21 cellular contexts compared by ENCODE assay signal in the genomic region with DNA sequence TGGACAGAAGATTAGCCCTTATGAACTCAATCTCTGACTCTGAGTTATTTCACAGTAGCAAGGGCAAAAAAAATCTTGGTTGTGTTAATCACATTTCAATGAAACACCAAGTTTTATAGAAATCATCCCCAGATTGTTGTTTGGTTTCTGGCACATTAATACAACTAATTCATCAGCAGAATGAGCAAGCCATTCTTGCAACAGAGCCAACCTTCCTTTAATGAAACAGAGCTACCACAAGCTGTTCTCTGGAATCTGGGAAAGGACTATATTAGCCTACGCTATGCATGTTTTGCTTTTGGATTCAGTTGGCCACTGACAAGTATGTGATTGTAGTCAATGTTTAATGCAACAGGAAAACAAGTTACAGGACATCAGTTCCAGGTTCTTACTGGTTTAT. TPM values are rescaled to one million over a fixed set of nuclear protein-coding genes. Genes with fewer than 3 reads are reported as not detected.
DNase-seq lines count a peak whose midpoint lies in the region; ATAC-seq, FAIRE-seq and TF ChIP-seq lines count a peak whose summit lies in the region.
"Had no signal": no experiment of that assay in that cellular context is flagged by ENCODE, and none has a peak within 500 bp of the region (broad histone marks: within the 10 kb centered on the region; RNA-seq: fewer than 3 reads in every experiment).

No MANE protein-coding gene starts in this region.

- H3K9me3 ChIP-seq in GM23248 (ENCODE audit: low read depth), result no peaks in the 10 kb centered on the region
- H3K9me3 ChIP-seq in keratinocyte (ENCODE audit: control insufficient read depth, low read depth, low read length), result no peaks in the 10 kb centered on the region
- H3K9me3 ChIP-seq in right atrium auricular region, result no peaks in the 10 kb centered on the region
- H3K9me3 ChIP-seq in T-helper 17 cell (ENCODE audit: control insufficient read depth, low read length, poor library complexity, severe bottlenecking), result no peaks in the 10 kb centered on the region
- H3K9me3 ChIP-seq in mucosa of descending colon, result peaks cover 2% of the 10 kb centered on the region
- H3K9me3 ChIP-seq: pancreas, sigmoid colon had no signal

- dilution Hi-C loops in keratinocyte (cut with MboI; ENCODE audit: extremely low pct_ligation_motif_present, low sequenced_read_pairs), result no loop called here

- peak overlapping the region; percentile 38; the same call in 1 of the 2 replicates for H3K4me3 ChIP-seq in GM23248
- H3K4me3 ChIP-seq in cardiac fibroblast (replicated peaks in 1 of 2; ENCODE audit: low read depth in 2 of 2, low read length in 2 of 2), result no peak overlapping the region
- H3K4me3 ChIP-seq in keratinocyte (ENCODE audit: control insufficient read depth in 2 of 3, extremely low read depth in 1 of 3, insufficient read depth in 2 of 3, low read depth in 1 of 3, low read length in 3 of 3), result no peak overlapping the region
- H3K4me3 ChIP-seq in right atrium auricular region, result no peak overlapping the region
- no peak overlapping the region for H3K4me3 ChIP-seq in mucosa of descending colon
- H3K4me3 ChIP-seq: pancreas, sigmoid colon had no signal

- peaks cover 41% of the 10 kb centered on the region for H3K4me1 ChIP-seq in GM23248 (ENCODE audit: insufficient read depth)
- H3K4me1 ChIP-seq in keratinocyte (ENCODE audit: control insufficient read depth, extremely low read depth, insufficient read depth, low read length), result peaks cover 13% of the 10 kb centered on the region
- H3K4me1 ChIP-seq in right atrium auricular region, result no peaks in the 10 kb centered on the region
- H3K4me1 ChIP-seq in mucosa of descending colon (ENCODE audit: low read depth), result no peaks in the 10 kb centered on the region
- H3K4me1 ChIP-seq: pancreas, sigmoid colon had no signal

- no peaks in the 10 kb centered on the region for H3K9me1 ChIP-seq in keratinocyte (ENCODE audit: control insufficient read depth, extremely low read depth, insufficient read depth, low read length)

- peaks cover 36% of the 10 kb centered on the region for H3K27me3 Mint-ChIP-seq in T-helper 17 cell
- H3K27me3 Mint-ChIP-seq: activated naive CD4-positive, alpha-beta T cell treated with anti-CD3 and anti-CD28 coated beads, Interleukin-2, amount 10 ng/mL, durations not matched to agents 7 days and 5 days had no signal

- H3K9ac ChIP-seq in GM23248 (peak overlapping the region; percentile 62), keratinocyte (ENCODE audit: control insufficient read depth, extremely low read depth, insufficient read depth, low read length) (no peak overlapping the region)

- H3K79me2 ChIP-seq in GM23248 (ENCODE audit: insufficient read depth) (no peaks in the 10 kb centered on the region), keratinocyte (ENCODE audit: control insufficient read depth, insufficient read depth, low read length) (no peaks in the 10 kb centered on the region)

- H3K27me3 ChIP-seq in GM23248 (replicated peaks; ENCODE audit: insufficient read depth), result no peaks in the 10 kb centered on the region
- H3K27me3 ChIP-seq in keratinocyte (ENCODE audit: control insufficient read depth, extremely low read depth, insufficient read depth, low read length), result no peaks in the 10 kb centered on the region
- no peaks in the 10 kb centered on the region for H3K27me3 ChIP-seq in right atrium auricular region
- H3K27me3 ChIP-seq: pancreas, sigmoid colon had no signal

- H3K4me2 ChIP-seq in GM23248 (ENCODE audit: unreplicated experiment) (peak overlapping the region; percentile 64), keratinocyte (ENCODE audit: control insufficient read depth, extremely low read depth, insufficient read depth, low read depth, low read length) (no peak overlapping the region)

- DNase-seq in AG08396 (ENCODE audit: low spot score) (peak; percentile 49), GM23248 (peak; percentile 92), cardiac fibroblast (ENCODE audit: low read depth in 2 of 2) (peak; percentile 57 to 71), keratinocyte (ENCODE audit: low read depth, low spot score) (no peak), right atrium auricular region (ENCODE audit: low spot score) (no peak), T-helper 17 cell (no peak), mucosa of descending colon (no peak), NOMO-1 treated with dmso at 0.1 percent for 144 hours (lab: John Stamatoyannopoulos, UW; ENCODE audit: unreplicated experiment) (no peak)
- DNase-seq: activated CD4-positive, alpha-beta T cell treated with anti-CD3 and anti-CD28 coated beads for 1 hour; activated naive CD4-positive, alpha-beta T cell treated with anti-CD3 and anti-CD28 coated beads, Interleukin-2, amount 10 ng/mL, durations not matched to agents 7 days and 5 days; activated T-cell treated with anti-CD3 and anti-CD28 coated beads, Interleukin-2, amount 50 U/mL, for 4 hours; CD8-positive, alpha-beta T cell; DMS53; foreskin melanocyte; naive thymus-derived CD8-positive, alpha-beta T cell; NCI-H1417; NCI-H526 treated with DMSO at 0.1 percent for 48 hours; pancreas; sigmoid colon; stimulated activated naive B cell treated with anti-CD40 and anti-IgM and Interleukin-4, amounts not matched to agents 10 μg/mL and 1 μg/mL and 100 μg/mL, for 72 hours had no signal

- H2AFZ ChIP-seq in GM23248, result no peak overlapping the region
- no peak overlapping the region for H2AFZ ChIP-seq in keratinocyte (ENCODE audit: control insufficient read depth, low read length)

- H3K36me3 Mint-ChIP-seq in T-helper 17 cell (ENCODE audit: low read depth), result peaks cover 3% of the 10 kb centered on the region
- H3K36me3 Mint-ChIP-seq: activated naive CD4-positive, alpha-beta T cell treated with anti-CD3 and anti-CD28 coated beads, Interleukin-2, amount 10 ng/mL, durations not matched to agents 7 days and 5 days; CD8-positive, alpha-beta T cell; memory B cell; stimulated activated naive B cell treated with anti-CD40 and anti-IgM and Interleukin-4, amounts not matched to agents 10 μg/mL and 1 μg/mL and 100 μg/mL, for 72 hours had no signal

- H4K20me1 ChIP-seq in GM23248 (ENCODE audit: insufficient read depth) (no peaks in the 10 kb centered on the region), keratinocyte (ENCODE audit: control insufficient read depth, extremely low read depth, insufficient read depth, low read length) (no peaks in the 10 kb centered on the region)

- H3K36me3 ChIP-seq in GM23248 (ENCODE audit: low read depth) (no peaks in the 10 kb centered on the region), keratinocyte (ENCODE audit: control insufficient read depth in 2 of 2, extremely low read depth in 1 of 2, insufficient read depth in 2 of 2, low read length in 2 of 2) (no peaks in the 10 kb centered on the region), right atrium auricular region (no peaks in the 10 kb centered on the region), mucosa of descending colon (ENCODE audit: low read depth) (no peaks in the 10 kb centered on the region)
- H3K36me3 ChIP-seq: pancreas, sigmoid colon had no signal

- ATAC-seq in T-helper 17 cell (no peak), mucosa of descending colon (no peak)
- ATAC-seq: activated T-cell treated with anti-CD3 and anti-CD28 coated beads, Interleukin-2, amount 50 U/mL, for 4 hours; CD8-positive, alpha-beta T cell; naive thymus-derived CD8-positive, alpha-beta T cell; pancreas; stimulated activated naive B cell treated with anti-CD40 and anti-IgM and Interleukin-4, amounts not matched to agents 10 μg/mL and 1 μg/mL and 100 μg/mL, for 72 hours had no signal

- H3K9me2 ChIP-seq in GM23248 (ENCODE audit: insufficient read depth), result no peaks in the 10 kb centered on the region

- intact Hi-C loops in mucosa of descending colon (cut with DNase I, micrococcal nuclease), result no loop called here

- TF ChIP-seq CTCF in cardiac fibroblast (IDR thresholded peaks at IDR 0.05; ENCODE audit: low read depth, low read length) (no peak), keratinocyte (optimal IDR thresholded peaks at IDR 0.05 in 1 of 3, IDR thresholded peaks at IDR 0.05 in 1 of 3, conservative IDR thresholded peaks at IDR 0.05 in 1 of 3; ENCODE audit: extremely low read depth in 1 of 3, insufficient read depth in 2 of 3, low read length in 3 of 3) (no peak), right atrium auricular region (IDR thresholded peaks at IDR 0.05) (no peak), mucosa of descending colon (IDR thresholded peaks at IDR 0.05) (no peak)

- peak; percentile 17 for FAIRE-seq in keratinocyte (lab: Jason Lieb, UNC)
- FAIRE-seq: pancreas had no signal

- in situ Hi-C loops in GM23248 (cut with MboI), result no loop called here

- H3F3A ChIP-seq in GM23248 (ENCODE audit: insufficient read depth), result peaks cover 42% of the 10 kb centered on the region

- WGBS in GM23248 (ENCODE audit: low coverage in 1 of 2, low lambda C conversion rate in 2 of 2, missing lambda C conversion rate in 2 of 2), 2 experiments, result 0% methylated on average over 1 of the region's 1 CpG

- peak overlapping the region; percentile 84 for H3K27ac ChIP-seq in GM23248
- H3K27ac ChIP-seq in keratinocyte (ENCODE audit: control insufficient read depth, insufficient read depth, low read length), result no peak overlapping the region
- H3K27ac ChIP-seq in right atrium auricular region, result no peak overlapping the region
- H3K27ac ChIP-seq: pancreas, sigmoid colon had no signal

- H3K4me1 Mint-ChIP-seq in T-helper 17 cell, result no peaks in the 10 kb centered on the region
- H3K4me1 Mint-ChIP-seq: activated naive CD4-positive, alpha-beta T cell treated with anti-CD3 and anti-CD28 coated beads, Interleukin-2, amount 10 ng/mL, durations not matched to agents 7 days and 5 days; memory B cell; naive thymus-derived CD8-positive, alpha-beta T cell; stimulated activated naive B cell treated with anti-CD40 and anti-IgM and Interleukin-4, amounts not matched to agents 10 μg/mL and 1 μg/mL and 100 μg/mL, for 72 hours had no signal

- no peak overlapping the region for H3K4me3 Mint-ChIP-seq in T-helper 17 cell
- H3K4me3 Mint-ChIP-seq: activated naive CD4-positive, alpha-beta T cell treated with anti-CD3 and anti-CD28 coated beads, Interleukin-2, amount 10 ng/mL, durations not matched to agents 7 days and 5 days; activated T-cell treated with anti-CD3 and anti-CD28 coated beads, Interleukin-2, amount 50 U/mL, for 4 hours; CD8-positive, alpha-beta T cell; memory B cell; naive thymus-derived CD8-positive, alpha-beta T cell; stimulated activated naive B cell treated with anti-CD40 and anti-IgM and Interleukin-4, amounts not matched to agents 10 μg/mL and 1 μg/mL and 100 μg/mL, for 72 hours had no signal

- H3K27ac Mint-ChIP-seq in T-helper 17 cell, result no peak overlapping the region
- H3K27ac Mint-ChIP-seq: activated naive CD4-positive, alpha-beta T cell treated with anti-CD3 and anti-CD28 coated beads, Interleukin-2, amount 10 ng/mL, durations not matched to agents 7 days and 5 days; CD8-positive, alpha-beta T cell; memory B cell; naive thymus-derived CD8-positive, alpha-beta T cell; stimulated activated naive B cell treated with anti-CD40 and anti-IgM and Interleukin-4, amounts not matched to agents 10 μg/mL and 1 μg/mL and 100 μg/mL, for 72 hours had no signal

RNA-seq across cellular contexts. Expression of gene POPDC3, which starts 13.8 kb away (rescaled TPM):
- 37.4 and 45.1 TPM in 2 replicates for total RNA-seq in GM23248 (2014; rRNA removed; shearing (Covaris generic))
- polyA plus RNA-seq in GM23248 (2016; fragmentation: Nextera tagmentation; extraction: Ambion mirVana), result 46.1 and 48.6 TPM in 2 replicates
- polyA plus RNA-seq in keratinocyte, result 15.0 to 17.2 TPM (median 15.9 TPM) in 3 replicates
- 1.9 TPM for polyA plus RNA-seq in keratinocyte (2011; ENCODE audit: low read depth)
- polyA plus RNA-seq in keratinocyte (2011; cell fraction: cytosol; rRNA removed), result 18.2 and 37.1 TPM in 2 replicates
- 7.5 and 12.2 TPM in 2 replicates for polyA plus RNA-seq in keratinocyte (2011; cell fraction: nucleus; rRNA removed)
- polyA plus RNA-seq in keratinocyte (2012; ENCODE audit: low replicate concordance), result 1.4 and 12.4 TPM in 2 replicates
- polyA minus RNA-seq in keratinocyte, result 2.9 to 9.1 TPM (median 6.4 TPM) in 3 replicates
- 7.3 TPM for polyA minus RNA-seq in keratinocyte (2011; cell fraction: cytosol; rRNA and poly(A)+ RNA removed)
- 2.0 and 2.9 TPM in 2 replicates for polyA minus RNA-seq in keratinocyte (2011; cell fraction: nucleus; rRNA and poly(A)+ RNA removed)
- total RNA-seq in right atrium auricular region, result 10 to 100 TPM; 39.3 to 57.6 TPM
- not detected for total RNA-seq in T-helper 17 cell
- total RNA-seq in mucosa of descending colon, result under 1 TPM in 1 of 3 donors, not detected in 2; 0.73 TPM
- total RNA-seq: activated T-cell treated with anti-CD3 and anti-CD28 coated beads, Interleukin-2, amount 50 U/mL, for 4 hours; CD8-positive, alpha-beta T cell; naive thymus-derived CD8-positive, alpha-beta T cell had no signal
- polyA plus RNA-seq: naive thymus-derived CD8-positive, alpha-beta T cell had no signal

Comparison
In these comparisons a context has a peak if more than half of its experiments do, and no peak if none do; other contexts are left out.
1. DNase-seq: peak in AG08396 (single experiment), GM23248 (single experiment) and cardiac fibroblast (2 of 2); none in keratinocyte (single experiment), right atrium auricular region (single experiment), T-helper 17 cell (0 of 3), mucosa of descending colon (0 of 3) and NOMO-1 treated with dmso at 0.1 percent for 144 hours (single experiment).
2. RNA of gene POPDC3, which starts 13.8 kb away (total RNA-seq): 39.3 to 57.6 TPM in right atrium auricular region and 37.4 to 45.1 TPM in GM23248; not detected in T-helper 17 cell and 0.73 TPM in mucosa of descending colon; every median in the first group is over 10 times any median in the second.